ENCODE assay signal across 15 cellular contexts in the genomic region with DNA sequence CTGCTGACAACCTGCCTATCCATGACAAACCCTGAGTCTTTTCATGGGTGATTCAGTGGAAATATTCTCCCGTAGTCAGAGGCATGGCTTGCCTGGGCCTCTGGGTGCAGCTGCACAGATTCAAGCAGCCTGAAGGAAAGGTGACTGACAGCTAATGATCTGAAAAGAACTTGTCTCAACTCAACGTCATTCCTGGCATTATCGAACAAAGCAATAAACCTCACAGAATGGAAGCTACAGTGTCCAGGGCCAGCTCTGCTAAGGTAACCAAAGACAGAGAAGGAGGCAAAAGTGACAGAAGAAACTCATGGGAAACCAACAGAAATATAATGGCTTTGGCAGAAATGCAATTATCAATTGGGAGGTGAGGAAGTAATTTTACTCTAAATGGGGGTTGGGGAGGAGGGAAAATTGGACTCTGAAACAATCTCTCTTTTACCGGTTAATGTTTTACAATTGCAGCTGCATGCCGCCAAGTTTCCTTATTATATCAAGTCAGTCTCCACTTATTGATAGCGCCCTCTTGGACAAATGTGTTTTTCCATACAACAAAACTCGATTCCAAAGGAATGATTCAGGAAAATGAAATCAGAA. TPM values are rescaled to one million over a fixed set of nuclear protein-coding genes. Genes with fewer than 3 reads are reported as not detected.
DNase-seq lines count a peak whose midpoint lies in the region; ATAC-seq, FAIRE-seq and TF ChIP-seq lines count a peak whose summit lies in the region.
"Had no signal": no experiment of that assay in that cellular context is flagged by ENCODE, and none has a peak within 500 bp of the region (broad histone marks: within the 10 kb centered on the region; RNA-seq: fewer than 3 reads in every experiment).

No MANE protein-coding gene starts in this region.

- H4K91ac ChIP-seq in trophoblast cell (ENCODE audit: low read depth, low read length) = no peak overlapping the region

- no peak overlapping the region for H2BK5ac ChIP-seq in trophoblast cell (ENCODE audit: low read depth, low read length, poor library complexity)

- intact Hi-C loops in kidney (cut with DNase I) = no loop called here

- H4K12ac ChIP-seq in trophoblast cell (ENCODE audit: low read depth, low read length) = no peak overlapping the region

- peak; percentile 86 for ATAC-seq in RWPE2 (ENCODE audit: low read depth)
- no peak for ATAC-seq in GM19351 (IDR thresholded peaks at IDR 0.05; ENCODE audit: unreplicated experiment)
- ATAC-seq in HG03095 (IDR thresholded peaks at IDR 0.05; ENCODE audit: unreplicated experiment) = no peak

- FAIRE-seq in kidney (lab: Jason Lieb, UNC) = peak; percentile 42

- H3K9me3 ChIP-seq in RWPE2 (ENCODE audit: severe bottlenecking) (no peaks in the 10 kb centered on the region), kidney (ENCODE audit: control insufficient read depth in 1 of 2, low read length in 2 of 2) (no peaks in the 10 kb centered on the region), trophoblast cell (ENCODE audit: insufficient read depth, low read depth, low read length) (no peaks in the 10 kb centered on the region)
- H3K9me3 ChIP-seq: neutrophil had no signal

- H3K79me1 ChIP-seq in trophoblast cell (ENCODE audit: low read length) = peaks cover 7% of the 10 kb centered on the region

- H3K27me3 Mint-ChIP-seq in osteocyte (ENCODE audit: unreplicated experiment) = no peaks in the 10 kb centered on the region

- H3K9ac ChIP-seq in kidney (ENCODE audit: low read length in 2 of 2) (no peak overlapping the region), trophoblast cell (ENCODE audit: low read length) (no peak overlapping the region)

- no peak overlapping the region for H3K14ac ChIP-seq in trophoblast cell (ENCODE audit: low read length)

- H3K9me3 Mint-ChIP-seq in osteocyte (ENCODE audit: unreplicated experiment) = peaks cover 3% of the 10 kb centered on the region
- H3K9me3 Mint-ChIP-seq: activated naive CD8-positive, alpha-beta T cell treated with anti-CD3 and anti-CD28 coated beads for 36 hours had no signal

- no peak overlapping the region for H3K18ac ChIP-seq in trophoblast cell (ENCODE audit: low read length)

- H2BK120ac ChIP-seq in trophoblast cell (ENCODE audit: insufficient read depth, low read length, poor library complexity) = no peak overlapping the region

- in situ Hi-C loops in ACHN (cut with HindIII; ENCODE audit: low pct_ligation_motif_present, low pct_unique_long_range_greater_than_20kb, low sequenced_read_pairs) = no loop called here

- no peak overlapping the region for H3K23ac ChIP-seq in trophoblast cell (ENCODE audit: low read length)

- no peak overlapping the region for H3K4me2 ChIP-seq in trophoblast cell (ENCODE audit: low read length)

- no peak overlapping the region for H2AK5ac ChIP-seq in trophoblast cell (ENCODE audit: low read length)

- H2BK12ac ChIP-seq in trophoblast cell (ENCODE audit: low read length) = no peak overlapping the region

- peak overlapping the region; percentile 74 for H3K27ac Mint-ChIP-seq in osteocyte (ENCODE audit: unreplicated experiment)
- H3K27ac Mint-ChIP-seq: activated naive CD8-positive, alpha-beta T cell treated with anti-CD3 and anti-CD28 coated beads for 36 hours had no signal

- peaks cover 90% of the 10 kb centered on the region for H3K4me1 Mint-ChIP-seq in osteocyte (ENCODE audit: unreplicated experiment)
- H3K4me1 Mint-ChIP-seq: activated naive CD8-positive, alpha-beta T cell treated with anti-CD3 and anti-CD28 coated beads for 36 hours had no signal

- H3K4me1 ChIP-seq in RWPE2 (ENCODE audit: insufficient read depth, poor library complexity, severe bottlenecking) = peaks cover 40% of the 10 kb centered on the region
- peaks cover 12 to 43% of the 10 kb centered on the region in 2 donors for H3K4me1 ChIP-seq in kidney (ENCODE audit: control insufficient read depth in 1 of 2, insufficient read depth in 1 of 2, low read depth in 1 of 2, low read length in 2 of 2)
- H3K4me1 ChIP-seq in trophoblast cell (ENCODE audit: control insufficient read depth in 1 of 2, insufficient read depth in 2 of 2, low read length in 2 of 2) = peaks cover 0 to 7% of the 10 kb centered on the region in 2 experiments

- H2AFZ ChIP-seq in trophoblast cell (ENCODE audit: insufficient read depth, low read length, poor library complexity) = no peak overlapping the region

- no peak overlapping the region for H3K4me3 Mint-ChIP-seq in osteocyte (ENCODE audit: unreplicated experiment)
- H3K4me3 Mint-ChIP-seq: activated naive CD8-positive, alpha-beta T cell treated with anti-CD3 and anti-CD28 coated beads for 36 hours had no signal

- H3K4ac ChIP-seq in trophoblast cell (ENCODE audit: low read depth, low read length) = no peak overlapping the region

- H4K8ac ChIP-seq in trophoblast cell (ENCODE audit: low read depth, low read length) = no peak overlapping the region

- WGBS in trophoblast cell (ENCODE audit: extremely low coverage, insufficient coverage, insufficient read length) = no CpG with 5 or more reads among the region's 7 CpGs

- TF ChIP-seq CTCF in RWPE2 (IDR thresholded peaks at IDR 0.05; ENCODE audit: poor library complexity, severe bottlenecking) = no peak
- peak; percentile 6 for TF ChIP-seq CTCF in kidney (IDR thresholded peaks at IDR 0.05; ENCODE audit: borderline replicate concordance, extremely low read depth, insufficient read depth)
- no peak for TF ChIP-seq CTCF in osteocyte (IDR thresholded peaks at IDR 0.05)

- H3K36me3 Mint-ChIP-seq in osteocyte (ENCODE audit: unreplicated experiment) = peaks cover 45% of the 10 kb centered on the region
- H3K36me3 Mint-ChIP-seq: activated naive CD8-positive, alpha-beta T cell treated with anti-CD3 and anti-CD28 coated beads for 36 hours had no signal

- peaks cover 38% of the 10 kb centered on the region for H3K36me3 ChIP-seq in RWPE2 (ENCODE audit: low read depth)
- H3K36me3 ChIP-seq in kidney (ENCODE audit: control insufficient read depth in 1 of 2, insufficient read depth in 2 of 2, low read length in 2 of 2) = peaks cover 0 to 2% of the 10 kb centered on the region in 2 donors
- peaks cover 0 to 2% of the 10 kb centered on the region in 2 experiments for H3K36me3 ChIP-seq in trophoblast cell (ENCODE audit: control insufficient read depth in 1 of 2, insufficient read depth in 2 of 2, low read length in 2 of 2)
- H3K36me3 ChIP-seq: neutrophil had no signal

- DNase-seq in ACHN = peak; percentile 54
- no peak for DNase-seq in RWPE2 (ENCODE audit: low spot score)
- DNase-seq in kidney = no peak
- DNase-seq in osteocyte (ENCODE audit: extremely low spot score, unreplicated experiment) = no peak
- no peak for DNase-seq in NCI-H69 (lab: John Stamatoyannopoulos, UW)
- DNase-seq in trophoblast cell = no peak
- DNase-seq: activated naive CD8-positive, alpha-beta T cell treated with anti-CD3 and anti-CD28 coated beads for 36 hours; DMS79 treated with DMSO at 0.1 percent for 48 hours; NCI-H2081; stimulated activated CD4-positive, alpha-beta T cell treated with anti-CD3 and anti-CD28 coated beads, Interleukin-15, amount 100 ng/mL, for 24 hours; SW 1271 had no signal

- H3K4me3 ChIP-seq in RWPE2 (ENCODE audit: severe bottlenecking) (no peak overlapping the region), kidney (ENCODE audit: low read length in 2 of 2) (peak overlapping the region; percentile 17 to 43), trophoblast cell (ENCODE audit: low read depth, low read length) (no peak overlapping the region)
- H3K4me3 ChIP-seq: coronary artery had no signal

- H3K27ac ChIP-seq in RWPE2 (ENCODE audit: poor library complexity, severe bottlenecking) = peak overlapping the region; percentile 99
- H3K27ac ChIP-seq in kidney (ENCODE audit: low read depth in 2 of 2, low read length in 2 of 2) = peak overlapping the region; percentile 14 to 68
- no peak overlapping the region for H3K27ac ChIP-seq in trophoblast cell (ENCODE audit: low read depth, low read length)
- H3K27ac ChIP-seq: coronary artery, neutrophil had no signal

- no peaks in the 10 kb centered on the region for H3K27me3 ChIP-seq in RWPE2 (ENCODE audit: insufficient read depth, poor library complexity, severe bottlenecking)
- no peaks in the 10 kb centered on the region for H3K27me3 ChIP-seq in trophoblast cell (ENCODE audit: insufficient read depth, low read length)
- H3K27me3 ChIP-seq: neutrophil had no signal

- H3K79me2 ChIP-seq in trophoblast cell (ENCODE audit: control insufficient read depth, insufficient read depth, low read length, poor library complexity) = peaks cover 2% of the 10 kb centered on the region

RNA-seq across cellular contexts. Expression of gene STARD13, which starts 12.9 kb away (rescaled TPM):
- total RNA-seq in kidney (37.2 TPM), osteocyte (64.8 and 72.0 TPM in 2 replicates)
- polyA plus RNA-seq in kidney (ENCODE audit: insufficient read depth, low read depth, low replicate concordance) = 5.1 TPM
- 3.3 and 3.6 TPM in 2 replicates for polyA plus RNA-seq in trophoblast cell (2013)

Comparison
In these comparisons a context has a peak if more than half of its experiments do, and no peak if none do; other contexts are left out.
1. H3K4me3 ChIP-seq: peak in kidney (2 of 2); none in RWPE2 (single experiment) and trophoblast cell (single experiment).